15 cellular contexts compared by ENCODE assay signal in the genomic region with DNA sequence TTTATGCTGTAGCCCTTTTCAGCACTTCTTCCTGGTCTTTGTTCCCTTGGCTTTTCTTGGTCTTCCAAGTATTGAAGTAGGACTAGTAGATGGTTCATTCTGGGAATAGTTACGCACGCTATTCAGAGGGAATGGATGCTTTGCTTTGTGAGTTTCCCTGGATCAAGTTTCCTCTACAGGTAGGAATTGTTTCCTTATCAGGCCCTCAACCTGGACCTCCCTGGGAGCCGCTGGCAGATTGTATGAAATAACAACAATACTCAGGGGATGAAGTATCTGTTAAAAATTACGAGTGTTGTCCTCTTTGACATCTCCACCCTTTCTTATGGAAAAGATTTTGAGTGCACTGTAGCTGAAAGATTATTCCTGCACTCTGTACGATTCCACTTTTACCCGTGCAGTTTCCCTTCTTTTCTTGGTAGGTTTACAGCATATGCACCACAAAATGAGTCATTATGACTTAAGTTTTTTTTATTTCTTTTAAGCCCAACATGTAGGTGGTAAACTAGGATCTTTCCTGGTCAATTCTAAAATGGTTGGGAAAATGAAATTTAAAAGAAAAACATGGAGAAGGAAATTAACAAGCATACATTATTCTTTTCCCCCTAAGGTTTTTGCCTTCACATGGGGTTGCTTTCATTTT. TPM values are rescaled to one million over a fixed set of nuclear protein-coding genes. Genes with fewer than 3 reads are reported as not detected.
DNase-seq lines count a peak whose midpoint lies in the region; ATAC-seq, FAIRE-seq and TF ChIP-seq lines count a peak whose summit lies in the region.
"Had no signal": no experiment of that assay in that cellular context is flagged by ENCODE, and none has a peak within 500 bp of the region (broad histone marks: within the 10 kb centered on the region; RNA-seq: fewer than 3 reads in every experiment).

No MANE protein-coding gene starts in this region.

- peaks cover 24 to 92% (median 76%) of the 10 kb centered on the region in 9 donors for H3K4me1 ChIP-seq in heart right ventricle
- H3K4me1 ChIP-seq in PC-3 (ENCODE audit: insufficient read depth, low read length): peaks cover 83% of the 10 kb centered on the region
- H3K4me1 ChIP-seq in transverse colon: peaks cover 16 to 85% (median 56%) of the 10 kb centered on the region in 4 donors

- H3K27me3 ChIP-seq in heart right ventricle (no peaks in the 10 kb centered on the region), PC-3 (ENCODE audit: low read length) (no peaks in the 10 kb centered on the region), transverse colon (no peaks in the 10 kb centered on the region)
- H3K27me3 ChIP-seq: cardiac muscle cell, uterus had no signal

- H3K9me3 ChIP-seq in heart right ventricle (no peaks in the 10 kb centered on the region), PC-3 (ENCODE audit: low read length) (no peaks in the 10 kb centered on the region), transverse colon (no peaks in the 10 kb centered on the region)
- H3K9me3 ChIP-seq: uterus had no signal

- no peak overlapping the region for H3K4me3 ChIP-seq in heart right ventricle
- H3K4me3 ChIP-seq in PC-3 (ENCODE audit: low read length): peak overlapping the region; percentile 38
- H3K4me3 ChIP-seq in epithelial cell of esophagus (ENCODE audit: low read length): no peak overlapping the region
- H3K4me3 ChIP-seq in transverse colon: no peak overlapping the region
- H3K4me3 ChIP-seq: cardiac muscle cell, SK-N-MC, uterus had no signal

- peaks cover 66% of the 10 kb centered on the region for H3K79me2 ChIP-seq in PC-3 (ENCODE audit: low read length)

- DNase-seq in heart right ventricle (no peak), Right ventricle myocardium inferior (ENCODE audit: missing footprints) (no peak), PC-3 (peak; percentile 48), epithelial cell of esophagus (ENCODE audit: low read depth) (peak; percentile 24), transverse colon (no peak), HPDE6-E6E7 (ENCODE audit: extremely low spot score) (no peak), GM12892 (ENCODE audit: insufficient read length) (no peak), globus pallidus (ENCODE audit: low spot score) (no peak)
- DNase-seq: DMS53; MV-4-11; NCI-H748 treated with DMSO at 0.1 percent for 48 hours; stimulated activated CD8-positive, alpha-beta memory T cell treated with anti-CD3 and anti-CD28 coated beads, Interleukin-4, amount 100 ng/mL, for 48 hours; uterus had no signal

- POLR2A ChIA-PET in PC-3 (lab: Charles Lee; ENCODE audit: unreplicated experiment): no interaction called here

- H3K27ac ChIP-seq in heart right ventricle: peak overlapping the region in 8 of 10 donors; percentile 33 to 70 (median 64)
- H3K27ac ChIP-seq in PC-3 (ENCODE audit: low read length): peak overlapping the region; percentile 95
- peak overlapping the region in 3 of 4 donors; percentile 21 to 86 (median 33) for H3K27ac ChIP-seq in transverse colon
- H3K27ac ChIP-seq: cardiac muscle cell, SK-N-MC had no signal

- no peak for TF ChIP-seq POLR2A in transverse colon (IDR thresholded peaks at IDR 0.05)
- no peak for TF ChIP-seq POLR2A in GM12892 (IDR thresholded peaks at IDR 0.05; ENCODE audit: low read depth, low read length)

- in situ Hi-C loops in transverse colon (cut with MboI; ENCODE audit: low pct_ligation_motif_present in 1 of 4, low pct_unique_long_range_greater_than_20kb in 1 of 4, low sequenced_read_pairs in 3 of 4): no loop called here

- no TSS peak for BruUV-seq in PC-3 (replicated peaks; lab: Mats Ljungman, UMichigan)

- H2AFZ ChIP-seq in PC-3 (ENCODE audit: low read length): no peak overlapping the region

- intact Hi-C loops in heart right ventricle (cut with DNase I): loop anchor here in 3 of 10 donors (5.0 kb wide), 3 partner anchors 34 to 56 kb away; partner anchors contain the start of gene ARHGAP26 (in 1 of the 3)
- intact Hi-C loops in Right ventricle myocardium inferior (cut with DNase I): loop anchor here (5.0 kb wide), 1 partner anchor 56 kb away; the partner anchor contains the start of gene ARHGAP26
- intact Hi-C loops in PC-3 (cut with micrococcal nuclease): no loop called here
- intact Hi-C loops in transverse colon (cut with DNase I; ENCODE audit: low total_unique reads): no loop called here

- no peak for FAIRE-seq in GM12892 (lab: Jason Lieb, UNC)

- H3K4me2 ChIP-seq in PC-3 (ENCODE audit: low read length): peak overlapping the region; percentile 76

- TF ChIP-seq CTCF in heart right ventricle (IDR thresholded peaks at IDR 0.05) (no peak), PC-3 (conservative IDR thresholded peaks at IDR 0.05; ENCODE audit: low read depth, low read length) (no peak), epithelial cell of esophagus (IDR thresholded peaks at IDR 0.05; ENCODE audit: insufficient read depth, low read depth, low read length, missing control alignments) (no peak), transverse colon (IDR thresholded peaks at IDR 0.05) (no peak)

- no peaks in the 10 kb centered on the region for H4K20me1 ChIP-seq in PC-3 (ENCODE audit: low read length)

- peaks cover 7% of the 10 kb centered on the region for H3F3A ChIP-seq in PC-3 (ENCODE audit: low read length, unreplicated experiment)

- no peak for TF ChIP-seq EP300 in transverse colon (IDR thresholded peaks at IDR 0.05; ENCODE audit: low read depth)

- WGBS in heart right ventricle, 2 donors: 91 to 92% methylated on average over 6 of the region's 6 CpGs
- WGBS in transverse colon (ENCODE audit: low coverage in 1 of 2), 2 donors: 80 to 81% methylated on average over 6 of the region's 6 CpGs

- H3K9ac ChIP-seq in PC-3 (ENCODE audit: low read length): peak overlapping the region; percentile 63; the same call in 1 of the 2 replicates

- H3K9me2 ChIP-seq in PC-3 (replicated peaks; ENCODE audit: low read length): no peaks in the 10 kb centered on the region

- H3K36me3 ChIP-seq in heart right ventricle: no peaks in the 10 kb centered on the region
- no peaks in the 10 kb centered on the region for H3K36me3 ChIP-seq in PC-3 (ENCODE audit: low read depth, low read length)
- H3K36me3 ChIP-seq in transverse colon: no peaks in the 10 kb centered on the region
- H3K36me3 ChIP-seq: cardiac muscle cell, uterus had no signal

- no peak for ATAC-seq in heart right ventricle
- ATAC-seq in Right ventricle myocardium inferior: no peak
- ATAC-seq in PC-3: peak; percentile 14; the same call in 1 of the 2 replicates

- CTCF ChIA-PET in PC-3 (lab: Charles Lee): no interaction called here

RNA-seq across cellular contexts. Expression of gene ARHGAP26, which starts 57.9 kb away (rescaled TPM):
- total RNA-seq in heart right ventricle: 10 to 100 TPM; 31.7 to 45.8 (median 39.1) TPM
- 10 to 100 TPM in 1 of 2 donors, 1 to 10 TPM in 1; 7.5 to 17.8 TPM for polyA plus RNA-seq in heart right ventricle
- 29.8 TPM for total RNA-seq in Right ventricle myocardium inferior
- total RNA-seq in PC-3 (2014; rRNA removed): 6.2 and 11.7 TPM in 2 replicates
- 10 to 100 TPM; 61.0 to 76.7 (median 61.2) TPM for total RNA-seq in transverse colon
- 25.5 TPM for polyA plus RNA-seq in GM12892 (2012; ENCODE audit: missing spikeins)

Comparison
In these comparisons a context has a peak if more than half of its experiments do, and no peak if none do; other contexts are left out.
1. DNase-seq: peak in PC-3 (single experiment) and epithelial cell of esophagus (single experiment); none in heart right ventricle (0 of 2), Right ventricle myocardium inferior (single experiment), transverse colon (single experiment), HPDE6-E6E7 (single experiment), GM12892 (single experiment) and globus pallidus (single experiment).
2. H3K27ac ChIP-seq: peak in every context shown above with its lines; median percentile 95 in PC-3; 64 in heart right ventricle; 33 in transverse colon.